ENCODE assay signal across 8 cellular contexts in the genomic region with DNA sequence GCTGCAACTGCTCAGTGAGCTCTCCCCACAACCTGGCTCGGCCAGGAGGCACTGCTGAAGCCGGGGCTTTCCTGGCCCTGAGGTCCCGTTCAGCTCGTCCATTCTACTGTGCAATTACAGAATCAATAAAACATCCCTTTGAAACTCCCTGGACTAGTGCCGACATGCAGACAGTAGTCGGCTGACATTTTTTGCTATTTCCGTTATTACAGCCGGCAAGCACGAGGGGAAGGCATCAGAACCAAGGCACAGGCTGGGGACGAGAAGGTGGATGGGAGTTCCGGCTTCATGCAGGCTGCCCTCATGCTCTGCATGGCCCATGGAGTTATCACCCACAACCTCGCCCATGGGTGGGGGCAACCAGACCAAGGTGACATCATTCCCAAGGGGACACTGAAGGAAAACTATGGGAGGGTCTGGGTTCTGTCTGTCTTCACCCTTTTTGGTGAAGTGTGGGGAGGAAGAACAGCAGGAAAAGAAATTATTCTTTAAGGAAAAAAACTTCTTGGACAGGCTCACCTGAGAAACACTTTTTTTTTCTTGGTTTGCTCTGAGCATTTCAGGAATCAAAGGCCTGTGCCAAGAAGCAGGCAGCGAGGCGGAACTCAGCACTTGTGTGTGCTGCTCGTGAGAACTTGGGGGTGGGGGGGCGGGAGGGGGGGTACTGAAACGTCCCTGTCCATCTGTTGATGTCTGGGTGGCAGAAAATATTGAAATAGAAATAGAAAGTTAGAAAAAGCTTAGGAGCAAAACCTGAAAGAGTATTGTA.
DNase-seq lines count a peak whose midpoint lies in the region; ATAC-seq and TF ChIP-seq lines count a peak whose summit lies in the region.

No MANE protein-coding gene starts in this region.

- no peak for DNase-seq in activated CD4-positive, CD25-positive, alpha-beta regulatory T cell (lab: John Stamatoyannopoulos, UW)
- DNase-seq in left colon (peak; percentile 52 to 53), thoracic aorta (ENCODE audit: low spot score) (no peak), C1 segment of cervical spinal cord (lab: John Stamatoyannopoulos, UW) (no peak), UCSD-AML1 (lab: John Stamatoyannopoulos, UW; ENCODE audit: unreplicated experiment) (no peak), NCI-H446 treated with DMSO at 0.1 percent for 48 hours (lab: John Stamatoyannopoulos, UW) (no peak)

- H3K27me3 Mint-ChIP-seq in activated naive CD8-positive, alpha-beta T cell: no peaks in the 10 kb centered on the region

- H3K4me3 ChIP-seq in thoracic aorta: peak overlapping the region; percentile 67

- intact Hi-C loops in left colon (cut with DNase I, micrococcal nuclease): no loop called here

- no peaks in the 10 kb centered on the region for H3K27me3 ChIP-seq in thoracic aorta (replicated peaks; ENCODE audit: insufficient read depth)

- H3K9me3 ChIP-seq in thoracic aorta: no peaks in the 10 kb centered on the region

- ATAC-seq in activated CD4-positive, CD25-positive, alpha-beta regulatory T cell treated with anti-CD3 and anti-CD28 coated beads, Interleukin-2, amount 50 U/mL, for 24 hours: peak; percentile 36 to 45
- ATAC-seq in left colon (peak; percentile 81), thoracic aorta (ENCODE audit: insufficient number of reproducible peaks, low FRiP score, low read depth) (no peak)

- no peak for TF ChIP-seq CTCF in thoracic aorta (IDR thresholded peaks at IDR 0.05)

- peak overlapping the region in 1 of 2 donors; percentile 12 for H3K27ac ChIP-seq in thoracic aorta

- no peaks in the 10 kb centered on the region for H3K9me3 Mint-ChIP-seq in activated naive CD8-positive, alpha-beta T cell (ENCODE audit: low read depth)

- H3K4me1 ChIP-seq in thoracic aorta (ENCODE audit: control insufficient read depth in 1 of 2, low read depth in 2 of 2): peaks cover 35 to 47% of the 10 kb centered on the region in 2 donors

- peaks cover 97% of the 10 kb centered on the region for H3K4me1 Mint-ChIP-seq in activated naive CD8-positive, alpha-beta T cell (ENCODE audit: low read depth)

- peak overlapping the region; percentile 72 for H3K4me3 Mint-ChIP-seq in activated naive CD8-positive, alpha-beta T cell

- no peaks in the 10 kb centered on the region for H3K36me3 ChIP-seq in thoracic aorta

- peaks cover 24% of the 10 kb centered on the region for H3K36me3 Mint-ChIP-seq in activated naive CD8-positive, alpha-beta T cell

- peak overlapping the region; percentile 96 for H3K27ac Mint-ChIP-seq in activated naive CD8-positive, alpha-beta T cell

Comparison
In these comparisons a context has a peak if more than half of its experiments do, and no peak if none do; other contexts are left out.
1. DNase-seq: peak in left colon (2 of 2); none in activated CD4-positive, CD25-positive, alpha-beta regulatory T cell (0 of 4), thoracic aorta (single experiment), C1 segment of cervical spinal cord (0 of 14), UCSD-AML1 (single experiment) and NCI-H446 treated with DMSO at 0.1 percent for 48 hours (single experiment).